In genomic region chr2:28415010-28415409, GRCh38 we compare ENCODE assay signal across 14 cellular contexts. TPM values are rescaled to one million over a fixed set of nuclear protein-coding genes. Genes with fewer than 3 reads are reported as not detected.
A peak's percentile ranks its signal among the peaks of the same experiment; 100 is the strongest.
DNase-seq lines count a peak whose midpoint lies in the region; ATAC-seq and TF ChIP-seq lines count a peak whose summit lies in the region.
"Had no signal": no experiment of that assay in that cellular context is flagged by ENCODE, and none has a peak within 500 bp of the region (broad histone marks: within the 10 kb centered on the region; RNA-seq: fewer than 3 reads in every experiment).

No MANE protein-coding gene starts in this region.

- no peak overlapping the region for H3K4me3 ChIP-seq in CD4-positive, CD25-positive, alpha-beta regulatory T cell (ENCODE audit: low read depth, low read length)
- no peak overlapping the region for H3K4me3 ChIP-seq in RWPE2 (ENCODE audit: severe bottlenecking)
- no peak overlapping the region for H3K4me3 ChIP-seq in neutrophil (ENCODE audit: low read depth in 1 of 2, low read length in 1 of 2)
- H3K4me3 ChIP-seq: left lung had no signal

- no peaks in the 10 kb centered on the region for H3K27me3 ChIP-seq in CD4-positive, CD25-positive, alpha-beta regulatory T cell (ENCODE audit: control insufficient read depth, insufficient read depth, low read length)
- H3K27me3 ChIP-seq in RWPE2 (ENCODE audit: insufficient read depth, poor library complexity, severe bottlenecking) = no peaks in the 10 kb centered on the region
- no peaks in the 10 kb centered on the region for H3K27me3 ChIP-seq in neutrophil
- H3K27me3 ChIP-seq: left lung had no signal

- ATAC-seq in CD4-positive, CD25-positive, alpha-beta regulatory T cell (ENCODE audit: low read depth in 2 of 2) = no peak
- ATAC-seq in RWPE2 (ENCODE audit: low read depth) = no peak
- peak; percentile 14 for ATAC-seq in Right ventricle myocardium superior (ENCODE audit: poor library complexity)
- ATAC-seq: left lung had no signal

- DNase-seq in CD4-positive, CD25-positive, alpha-beta regulatory T cell = no peak
- DNase-seq in RWPE2 (ENCODE audit: low spot score) (no peak), Right ventricle myocardium superior (peak; percentile 46), T1000 (lab: John Stamatoyannopoulos, UW) (no peak), NCI-H1092 treated with DMSO at 0.1 percent for 48 hours (lab: John Stamatoyannopoulos, UW) (no peak), NCI-H128 (lab: John Stamatoyannopoulos, UW; ENCODE audit: unreplicated experiment) (no peak)
- DNase-seq in effector CD8-positive, alpha-beta T cell (lab: John Stamatoyannopoulos, UW) = no peak
- DNase-seq: activated CD8-positive, alpha-beta memory T cell treated with anti-CD3 and anti-CD28 coated beads for 24 hours; MV-4-11; NCI-H2171; small intestine had no signal

- H3K4me1 Mint-ChIP-seq in CD4-positive, CD25-positive, alpha-beta regulatory T cell = peaks cover 0 to 31% (median 17%) of the 10 kb centered on the region in 4 donors

- H3K36me3 ChIP-seq in CD4-positive, CD25-positive, alpha-beta regulatory T cell (ENCODE audit: control insufficient read depth, insufficient read depth, low read length) = peaks cover 23% of the 10 kb centered on the region
- H3K36me3 ChIP-seq in RWPE2 (ENCODE audit: low read depth) (peaks cover 71% of the 10 kb centered on the region), neutrophil (peaks cover 94% of the 10 kb centered on the region)

- TF ChIP-seq CTCF in RWPE2 (IDR thresholded peaks at IDR 0.05; ENCODE audit: poor library complexity, severe bottlenecking) (no peak), neutrophil (IDR thresholded peaks at IDR 0.05) (no peak)

- H3K9me3 Mint-ChIP-seq in CD4-positive, CD25-positive, alpha-beta regulatory T cell = peaks cover 0 to 1% (median 0%) of the 10 kb centered on the region in 7 donors
- H3K9me3 Mint-ChIP-seq: activated naive CD4-positive, alpha-beta T cell treated with anti-CD3 and anti-CD28 coated beads, Interleukin-2, amount 50 U/mL, for 24 hours had no signal

- no peaks in the 10 kb centered on the region for H3K9me3 ChIP-seq in CD4-positive, CD25-positive, alpha-beta regulatory T cell (ENCODE audit: control insufficient read depth in 2 of 2, low read length in 2 of 2)
- H3K9me3 ChIP-seq in RWPE2 (ENCODE audit: severe bottlenecking) (no peaks in the 10 kb centered on the region), neutrophil (no peaks in the 10 kb centered on the region)
- H3K9me3 ChIP-seq: left lung had no signal

- peak overlapping the region in 1 of 4 donors; percentile 2 for H3K4me3 Mint-ChIP-seq in CD4-positive, CD25-positive, alpha-beta regulatory T cell
- H3K4me3 Mint-ChIP-seq: activated naive CD4-positive, alpha-beta T cell treated with anti-CD3 and anti-CD28 coated beads, Interleukin-2, amount 50 U/mL, for 24 hours had no signal

- peaks cover 4% of the 10 kb centered on the region for H3K36me3 Mint-ChIP-seq in CD4-positive, CD25-positive, alpha-beta regulatory T cell

- H3K27me3 Mint-ChIP-seq in CD4-positive, CD25-positive, alpha-beta regulatory T cell = no peaks in the 10 kb centered on the region
- H3K27me3 Mint-ChIP-seq: activated naive CD4-positive, alpha-beta T cell treated with anti-CD3 and anti-CD28 coated beads, Interleukin-2, amount 50 U/mL, for 24 hours had no signal

- H3K4me1 ChIP-seq in CD4-positive, CD25-positive, alpha-beta regulatory T cell (ENCODE audit: control insufficient read depth, insufficient read depth, low read length, poor library complexity, severe bottlenecking) = peaks cover 18% of the 10 kb centered on the region
- H3K4me1 ChIP-seq in RWPE2 (ENCODE audit: insufficient read depth, poor library complexity, severe bottlenecking) = no peaks in the 10 kb centered on the region
- H3K4me1 ChIP-seq in neutrophil (ENCODE audit: control insufficient read depth in 1 of 2, insufficient read depth in 1 of 2, low read depth in 1 of 2, low read length in 1 of 2) = peaks cover 0 to 7% of the 10 kb centered on the region in 2 experiments

- intact Hi-C loops in Right ventricle myocardium superior (cut with DNase I) = no loop called here

- H3K27ac ChIP-seq in CD4-positive, CD25-positive, alpha-beta regulatory T cell (ENCODE audit: insufficient read depth, low read length, poor library complexity, severe bottlenecking) = no peak overlapping the region
- peak overlapping the region; percentile 33 for H3K27ac ChIP-seq in RWPE2 (ENCODE audit: poor library complexity, severe bottlenecking)
- H3K27ac ChIP-seq in neutrophil = peak overlapping the region; percentile 53
- H3K27ac ChIP-seq: left lung had no signal

- peak overlapping the region in 2 of 3 donors; percentile 51 to 68 for H3K27ac Mint-ChIP-seq in CD4-positive, CD25-positive, alpha-beta regulatory T cell
- H3K27ac Mint-ChIP-seq: activated naive CD4-positive, alpha-beta T cell treated with anti-CD3 and anti-CD28 coated beads, Interleukin-2, amount 50 U/mL, for 24 hours had no signal

RNA-seq across cellular contexts. Expression of gene FOSL2, which starts 22.4 kb away (rescaled TPM):
- total RNA-seq in CD4-positive, CD25-positive, alpha-beta regulatory T cell = 195 TPM
- polyA plus RNA-seq in CD4-positive, CD25-positive, alpha-beta regulatory T cell = 1 to 10 TPM; 1.9 to 3.9 (median 2.5) TPM
- total RNA-seq in Right ventricle myocardium superior = 45.7 TPM
